Comparison of ENCODE assay signal across 8 cellular contexts in genomic region chr2:288002-288742, GRCh38. TPM values are rescaled to one million over a fixed set of nuclear protein-coding genes. Genes with fewer than 3 reads are reported as not detected.
A peak's percentile ranks its signal among the peaks of the same experiment; 100 is the strongest.
DNase-seq lines count a peak whose midpoint lies in the region; ATAC-seq and TF ChIP-seq lines count a peak whose summit lies in the region.

ALKAL2 (minus strand) TSS chr2:288091; CDS start chr2:287835, 256 bp downstream.

- TF ChIP-seq EP300 in tibial nerve (IDR thresholded peaks at IDR 0.05) = no peak

- peaks cover 4 to 76% of the 10 kb centered on the region in 2 donors for H3K27me3 ChIP-seq in left lung
- H3K27me3 ChIP-seq in tibial nerve = peaks cover 0 to 49% of the 10 kb centered on the region in 2 donors

- no peak for TF ChIP-seq POLR2A in tibial nerve (IDR thresholded peaks at IDR 0.05)

- 2% methylated on average over 37 to 65 of the region's 115 CpGs for WGBS in tibial nerve, 2 donors

- peak; percentile 19 for ATAC-seq in left lung

- TF ChIP-seq CTCF in astrocyte of the spinal cord (IDR thresholded peaks at IDR 0.05; ENCODE audit: low read depth, low read length) (no peak), left lung (IDR thresholded peaks at IDR 0.05) (no peak), tibial nerve (IDR thresholded peaks at IDR 0.05) (no peak)

- H3K36me3 ChIP-seq in left lung (peaks cover 0 to 2% of the 10 kb centered on the region in 2 donors), tibial nerve (no peaks in the 10 kb centered on the region)

- H3K9me3 ChIP-seq in left lung (no peaks in the 10 kb centered on the region), tibial nerve (no peaks in the 10 kb centered on the region)

- intact Hi-C loops in left lung (cut with DNase I) = no loop called here

- H3K4me1 ChIP-seq in left lung (peaks cover 2 to 34% of the 10 kb centered on the region in 2 donors), tibial nerve (peaks cover 0 to 56% (median 15%) of the 10 kb centered on the region in 4 donors)

- H3K27ac ChIP-seq in left lung = no peak within 1 kb of the TSS
- peak within 1 kb of the TSS in 3 of 4 donors; percentile 55 to 86 (median 80) for H3K27ac ChIP-seq in tibial nerve

- in situ Hi-C loops in astrocyte of the spinal cord (cut with HindIII; ENCODE audit: low sequenced_read_pairs) = no loop called here

- H3K4me3 ChIP-seq in astrocyte of the spinal cord (ENCODE audit: low read depth, low read length) = peak within 1 kb of the TSS; percentile 13
- H3K4me3 ChIP-seq in left lung = peak within 1 kb of the TSS; percentile 36 to 50
- peak within 1 kb of the TSS; percentile 17 to 58 (median 38) for H3K4me3 ChIP-seq in tibial nerve

- DNase-seq in activated T-cell treated with anti-CD3 and anti-CD28 coated beads, Interleukin-2, amount 50 U/mL, for 1 hour = peak; percentile 26
- DNase-seq in activated T-cell treated with anti-CD3 and anti-CD28 coated beads for 4 hours (no peak), astrocyte of the spinal cord (ENCODE audit: low read depth, low spot score) (no peak), left lung (peak in 1 of 2 donors; percentile 73), tibial nerve (ENCODE audit: low spot score in 2 of 2) (no peak), NCI-H1105 treated with DMSO at 0.1 percent for 48 hours (lab: John Stamatoyannopoulos, UW) (no peak), iPS-NIHi7 (ENCODE audit: extremely low spot score) (no peak), NCI-H1694 treated with DMSO at 0.1 percent for 48 hours (lab: John Stamatoyannopoulos, UW) (no peak)

RNA-seq across cellular contexts. Expression of gene ALKAL2, which starts in this region (rescaled TPM):
- total RNA-seq in left lung (1 to 10 TPM; 3.1 to 8.9 TPM), tibial nerve (10 to 100 TPM; 21.9 to 96.6 (median 46.1) TPM)

Comparison
In these comparisons a context has a peak if more than half of its experiments do, and no peak if none do; other contexts are left out.
1. H3K27ac ChIP-seq: peak in tibial nerve (3 of 4); none in left lung (0 of 2).
2. Peak in every context shown above with its lines, with median percentiles within 50 percentile points of each other: H3K4me3 ChIP-seq.